Comparison of ENCODE assay signal across 1 cellular context in the genomic region with DNA sequence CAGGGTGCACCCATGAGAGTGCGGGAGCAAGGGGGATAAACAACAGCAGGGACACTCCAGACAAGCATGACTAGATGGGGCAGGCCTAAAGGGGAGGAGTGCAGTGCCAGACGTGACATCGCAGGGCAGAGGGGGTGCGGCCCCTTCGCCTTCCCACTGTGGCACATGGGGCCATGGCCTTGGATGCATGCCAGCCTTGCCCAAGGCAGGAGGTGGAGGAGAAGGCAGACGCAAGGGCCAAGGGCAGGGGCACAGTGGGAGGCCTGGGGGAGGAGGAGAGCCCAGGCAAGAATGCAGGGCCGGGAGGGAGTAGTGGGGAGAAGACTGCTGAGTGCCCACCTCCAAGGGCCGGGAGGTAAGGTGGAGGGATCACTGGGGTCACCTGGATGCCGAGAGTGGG.
TF ChIP-seq lines count a peak whose summit lies in the region.

No MANE protein-coding gene starts in this region.

TF ChIP-seq in K562, 482 proteins besides CTCF, POLR2A, EP300 and RAD21:
- no peak for TF ChIP-seq EWSR1 (IDR thresholded peaks at IDR 0.05; ENCODE audit: borderline replicate concordance, low read depth, partially characterized antibody)
- no peak for TF ChIP-seq HDAC6 (IDR thresholded peaks at IDR 0.05; ENCODE audit: low read depth, low read length)
- no peak for TF ChIP-seq ZNF12 (CRISPR knock-in tag; IDR thresholded peaks at IDR 0.05)
- no peak for TF ChIP-seq CXXC5 (CRISPR knock-in tag; IDR thresholded peaks at IDR 0.05)
- no peak for TF ChIP-seq TAF15 (IDR thresholded peaks at IDR 0.05; ENCODE audit: low read depth, low read length)
